In genomic region chr2:10721344-10722251, GRCh38 we compare ENCODE assay signal across 8 cellular contexts. TPM values are rescaled to one million over a fixed set of nuclear protein-coding genes. Genes with fewer than 3 reads are reported as not detected.
DNase-seq lines count a peak whose midpoint lies in the region; ATAC-seq lines count a peak whose summit lies in the region.

Gene ATP6V1C2 (plus strand): TSS chr2:10721630. CDS start chr2:10722850, 1,220 bp downstream.

- peak; percentile 18 for DNase-seq in activated CD4-positive, alpha-beta T cell treated with anti-CD3 and anti-CD28 coated beads for 48 hours
- DNase-seq in activated CD4-positive, alpha-beta T cell treated with anti-CD3 and anti-CD28 coated beads, Interleukin-2, amount 50 U/mL, for 1 hour: no peak
- DNase-seq in NCI-H226: peak; percentile 17
- DNase-seq in dermis blood vessel endothelial cell: peak; percentile 35
- no peak for DNase-seq in C1 segment of cervical spinal cord (lab: John Stamatoyannopoulos, UW)
- no peak for DNase-seq in pons (ENCODE audit: low spot score)

- H3K4me1 ChIP-seq in muscle layer of duodenum (ENCODE audit: control insufficient read depth in 1 of 2, insufficient read depth in 2 of 2, low read length in 2 of 2): peaks cover 0 to 15% of the 10 kb centered on the region in 2 donors

- H3K4me3 ChIP-seq in muscle layer of duodenum (ENCODE audit: low read depth in 1 of 2, low read length in 2 of 2): peak within 1 kb of the TSS; percentile 26 to 68

- no peaks in the 10 kb centered on the region for H3K9me3 ChIP-seq in muscle layer of duodenum (ENCODE audit: control insufficient read depth in 1 of 2, low read length in 2 of 2)

- peaks cover 29% of the 10 kb centered on the region for H3K27me3 ChIP-seq in muscle layer of duodenum (ENCODE audit: low read depth, low read length)

- peak; percentile 91 for ATAC-seq in GM21825 (IDR thresholded peaks at IDR 0.05; ENCODE audit: unreplicated experiment)

- no peaks in the 10 kb centered on the region for H3K36me3 ChIP-seq in muscle layer of duodenum (ENCODE audit: control insufficient read depth in 1 of 2, insufficient read depth in 2 of 2, low read length in 2 of 2)

- H3K27ac ChIP-seq in muscle layer of duodenum (ENCODE audit: low read length): no peak within 1 kb of the TSS

RNA-seq across cellular contexts. Expression of gene ATP6V1C2, which starts in this region (rescaled TPM):
- 0.14 and 0.17 TPM in 2 replicates for total RNA-seq in dermis blood vessel endothelial cell

Comparison
In these comparisons a context has a peak if more than half of its experiments do, and no peak if none do; other contexts are left out.
1. DNase-seq: peak in activated CD4-positive, alpha-beta T cell treated with anti-CD3 and anti-CD28 coated beads for 48 hours (single experiment) and NCI-H226 (single experiment); none in activated CD4-positive, alpha-beta T cell treated with anti-CD3 and anti-CD28 coated beads, Interleukin-2, amount 50 U/mL, for 1 hour (single experiment), C1 segment of cervical spinal cord (0 of 14) and pons (single experiment).
2. Peak in DNase-seq in dermis blood vessel endothelial cell; RNA of the gene not detected or under 1 TPM.